29 cellular contexts compared by ENCODE assay signal in the genomic region with DNA sequence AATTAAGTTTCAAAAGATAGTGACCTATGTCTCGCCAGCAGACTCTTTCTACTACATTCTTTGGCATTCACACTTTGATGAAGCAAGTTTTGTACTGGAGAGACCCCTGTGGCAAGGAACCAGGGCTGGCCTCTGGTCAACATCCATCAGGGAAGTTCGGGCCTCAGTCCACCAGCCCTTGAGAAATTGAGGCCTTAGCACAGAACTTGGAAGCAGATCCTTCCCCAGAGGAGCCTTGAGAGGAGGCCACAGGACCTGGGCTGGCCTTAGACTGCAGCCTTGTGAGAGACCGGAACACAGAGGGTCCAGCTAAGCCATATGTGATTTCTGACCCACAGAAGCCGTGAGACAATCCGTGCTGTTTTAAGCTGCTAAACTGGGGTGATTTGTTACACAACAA.
"Had no signal": no experiment of that assay in that cellular context is flagged by ENCODE, and none has a peak within 500 bp of the region (broad histone marks: within the 10 kb centered on the region; RNA-seq: fewer than 3 reads in every experiment).

No MANE protein-coding gene starts in this region.

- H3K9me3 ChIP-seq: ascending aorta, breast epithelium, esophagus squamous epithelium, gastroesophageal sphincter had no signal

- DNase-seq: activated B cell treated with CpG ODN at 0.5 μM for 24 hours; activated CD4-positive, alpha-beta memory T cell treated with anti-CD3 and anti-CD28 coated beads for 36 hours; activated CD4-positive, alpha-beta T cell treated with anti-CD3 and anti-CD28 coated beads for 48 hours; activated CD4-positive, alpha-beta T cell treated with anti-CD3 and anti-CD28 coated beads, Interleukin-2, amount 50 U/mL, for 1 hour; activated CD8-positive, alpha-beta memory T cell treated with anti-CD3 and anti-CD28 coated beads, Interleukin-2, amount 10 ng/mL, durations not matched to agents 7 days and 5 days; activated CD8-positive, alpha-beta memory T cell treated with anti-CD3 and anti-CD28 coated beads, Interleukin-2, amount 50 U/mL, for 4 hours; activated CD8-positive, alpha-beta T cell treated with anti-CD3 and anti-CD28 coated beads, Interleukin-2, amount 10 ng/mL, durations not matched to agents 7 days and 5 days; activated gamma-delta T cell; activated naive CD4-positive, alpha-beta T cell; activated naive CD4-positive, alpha-beta T cell treated with anti-CD3 and anti-CD28 coated beads, Interleukin-2, amount 10 ng/mL, durations not matched to agents 7 days and 5 days; activated naive CD8-positive, alpha-beta T cell treated with anti-CD3 and anti-CD28 coated beads, Interleukin-2, amount 10 ng/mL, durations not matched to agents 7 days and 5 days; activated T-cell treated with anti-CD3 and anti-CD28 coated beads, Interleukin-2, amount 50 U/mL, for 24 hours; activated T-cell treated with anti-CD3 and anti-CD28 coated beads, Interleukin-2, amount 50 U/mL, for 72 hours; cortex of kidney; dermis blood vessel endothelial cell; effector CD8-positive, alpha-beta T cell; esophagus squamous epithelium; foreskin melanocyte; T-helper 1 cell; T-helper 17 cell; T1000; WERI-Rb-1 had no signal

- H3K27me3 ChIP-seq: ascending aorta, breast epithelium, esophagus squamous epithelium, gastroesophageal sphincter had no signal

- H3K4me3 ChIP-seq: ascending aorta, breast epithelium, esophagus squamous epithelium, gastroesophageal sphincter had no signal

- H3K27ac ChIP-seq: ascending aorta, breast epithelium, epithelial cell of prostate, esophagus squamous epithelium, gastroesophageal sphincter, WERI-Rb-1 had no signal

- FAIRE-seq: colon, endometrium, endothelial cell of umbilical vein had no signal

- H3K4me1 ChIP-seq: ascending aorta, breast epithelium, esophagus squamous epithelium, gastroesophageal sphincter had no signal

- H3K36me3 ChIP-seq: ascending aorta, breast epithelium, esophagus squamous epithelium, gastroesophageal sphincter, WERI-Rb-1 had no signal
